25 cellular contexts compared by ENCODE assay signal in the genomic region with DNA sequence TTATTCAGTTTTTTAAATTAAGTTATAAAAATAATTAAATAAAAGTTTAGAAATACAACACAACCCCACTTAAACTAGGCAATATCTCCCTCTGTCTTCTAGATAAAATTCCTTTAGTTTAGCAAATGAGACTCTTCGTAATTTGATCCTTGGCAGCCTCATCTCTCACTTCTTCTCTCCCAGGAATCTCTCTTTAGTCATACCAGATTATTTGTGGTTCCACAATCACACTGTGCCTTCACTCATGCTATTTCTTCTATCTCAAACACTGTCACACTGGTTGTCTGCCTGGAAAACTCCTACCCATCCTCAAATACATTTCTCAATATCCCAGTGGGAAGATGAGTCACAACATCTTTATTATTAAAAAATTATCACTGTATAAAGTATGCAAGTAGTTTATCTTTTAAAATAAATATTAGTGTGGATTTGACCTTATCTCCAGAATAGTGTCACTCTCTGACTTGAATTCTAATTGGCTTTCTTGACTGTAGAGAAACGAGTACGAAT.
"Had no signal": no experiment of that assay in that cellular context is flagged by ENCODE, and none has a peak within 500 bp of the region (broad histone marks: within the 10 kb centered on the region; RNA-seq: fewer than 3 reads in every experiment).

No MANE protein-coding gene starts in this region.

- ATAC-seq: activated CD4-positive, CD25-positive, alpha-beta regulatory T cell treated with anti-CD3 and anti-CD28 coated beads, Interleukin-2, amount 50 U/mL, for 24 hours; left lung; lower lobe of right lung; natural killer cell treated with Interleukin-12 subunit alpha and Interleukin-12 subunit beta and Interleukin-15 and Interleukin-18, amount 100 ng/mL, for 72 hours; right lobe of liver; stimulated activated naive B cell treated with anti-CD40 and anti-IgM and Interleukin-4, amounts not matched to agents 10 μg/mL and 1 μg/mL and 100 μg/mL, for 72 hours had no signal

- H3K36me3 ChIP-seq: left lung, lower lobe of right lung, right lobe of liver, transverse colon, WERI-Rb-1 had no signal

- H3K27me3 ChIP-seq: left lung, right lobe of liver, transverse colon had no signal

- H3K27ac ChIP-seq: left lung, lower lobe of right lung, right lobe of liver, skin epidermis, transverse colon, WERI-Rb-1 had no signal

- H3K4me1 ChIP-seq: left lung, lower lobe of right lung, transverse colon had no signal

- DNase-seq: activated CD4-positive, alpha-beta memory T cell treated with anti-CD3 and anti-CD28 coated beads for 36 hours; activated CD4-positive, alpha-beta T cell treated with anti-CD3 and anti-CD28 coated beads for 48 hours; activated CD8-positive, alpha-beta memory T cell treated with anti-CD3 and anti-CD28 coated beads, Interleukin-2, amount 50 U/mL, for 4 hours; activated gamma-delta T cell; activated naive CD4-positive, alpha-beta T cell treated with anti-CD3 and anti-CD28 coated beads, Interleukin-2, amount 10 ng/mL, durations not matched to agents 7 days and 5 days; activated naive CD8-positive, alpha-beta T cell treated with anti-CD3 and anti-CD28 coated beads, Interleukin-2, amount 10 ng/mL, durations not matched to agents 7 days and 5 days; activated T-cell treated with anti-CD3 and anti-CD28 coated beads, Interleukin-2, amount 50 U/mL, for 1 hour; amniotic stem cell; left lung; lower lobe of right lung; mesenchymal stem cell; right lobe of liver; stimulated activated CD4-positive, alpha-beta T cell treated with anti-CD3 and anti-CD28 coated beads, Interleukin-12 subunit alpha, Interleukin-12 subunit beta, amount 100 ng/mL, for 4 hours; stimulated activated CD4-positive, alpha-beta T cell treated with anti-CD3 and anti-CD28 coated beads, Interleukin-4, amount 100 ng/mL, for 24 hours; stimulated activated CD8-positive, alpha-beta memory T cell treated with anti-CD3 and anti-CD28 coated beads, Interleukin-4, amount 100 ng/mL, for 48 hours; stimulated activated naive B cell treated with anti-CD40 and anti-IgM and Interleukin-4, amounts not matched to agents 10 μg/mL and 1 μg/mL and 100 μg/mL, for 72 hours; T-helper 9 cell; transverse colon; WERI-Rb-1 had no signal

- FAIRE-seq: endothelial cell of umbilical vein, islet of Langerhans, TTC549 had no signal

- H3K9me3 ChIP-seq: left lung, lower lobe of right lung, right lobe of liver, transverse colon had no signal

- H3K4me3 ChIP-seq: left lung, lower lobe of right lung, right lobe of liver, skin epidermis, transverse colon had no signal
